In genomic region chr6:41232667-41233066, GRCh38 we compare ENCODE assay signal across 1 cellular context.
TF ChIP-seq lines count a peak whose summit lies in the region.

No MANE protein-coding gene starts in this region.

TF ChIP-seq in GM23338, 12 proteins besides CTCF, POLR2A, EP300 and RAD21 (continued from another document):
- TF ChIP-seq ZNF462 (CRISPR knock-in tag; IDR thresholded peaks at IDR 0.05) (no peak), JUNB (IDR thresholded peaks at IDR 0.05; ENCODE audit: unreplicated experiment) (no peak), ETS1 (IDR thresholded peaks at IDR 0.05) (no peak), STAT1 (IDR thresholded peaks at IDR 0.05; ENCODE audit: unreplicated experiment) (no peak), ZNF331 (CRISPR knock-in tag; IDR thresholded peaks at IDR 0.05; ENCODE audit: low read depth) (no peak), EZH2 (IDR thresholded peaks at IDR 0.05; ENCODE audit: low read depth, unreplicated experiment) (no peak), EZH2phosphoT487 (IDR thresholded peaks at IDR 0.05; ENCODE audit: unreplicated experiment) (no peak), ZNF114 (CRISPR knock-in tag; IDR thresholded peaks at IDR 0.05) (no peak), NANOG (IDR thresholded peaks at IDR 0.05; ENCODE audit: borderline replicate concordance) (no peak), REST (IDR thresholded peaks at IDR 0.05; ENCODE audit: unreplicated experiment) (no peak)
